ENCODE assay signal across 11 cellular contexts in the genomic region with DNA sequence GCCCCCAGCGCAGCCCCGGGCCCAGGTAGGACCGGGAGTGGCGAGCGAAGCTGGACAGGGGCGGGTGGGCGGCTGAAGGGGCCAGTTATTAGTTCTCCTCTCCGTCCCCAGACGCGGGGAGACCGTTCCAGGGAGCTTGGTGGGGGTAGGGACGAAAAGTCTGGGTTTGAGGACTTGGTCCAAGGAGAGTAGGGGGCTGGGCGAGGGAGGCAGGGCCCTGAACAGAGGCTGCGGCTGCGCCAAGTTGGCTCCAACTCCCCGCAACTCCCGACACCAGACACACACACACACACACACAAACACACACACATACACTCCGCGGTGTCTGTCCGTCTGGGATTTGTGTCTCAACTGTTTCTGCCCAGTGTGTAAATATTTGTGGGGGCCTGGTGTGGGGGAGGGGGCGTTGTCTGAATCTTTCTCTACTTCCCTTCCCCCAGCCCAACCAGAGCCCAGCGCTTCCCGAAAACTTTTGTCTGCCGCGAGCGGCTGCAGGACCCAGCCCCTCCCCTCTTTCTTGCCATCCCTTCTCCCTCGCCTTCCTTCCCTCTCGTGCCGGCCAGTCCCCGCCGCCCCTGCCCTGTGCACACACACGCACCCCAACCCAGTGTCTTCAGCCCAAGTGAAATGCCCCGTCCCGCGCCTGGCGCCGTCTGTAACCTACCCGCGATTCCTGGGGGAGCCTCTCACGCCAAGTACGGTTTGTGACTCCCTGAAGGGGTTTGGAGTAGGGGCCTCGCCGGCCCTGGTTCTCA. TPM values are rescaled to one million over a fixed set of nuclear protein-coding genes. Genes with fewer than 3 reads are reported as not detected.
DNase-seq lines count a peak whose midpoint lies in the region; ATAC-seq, FAIRE-seq and TF ChIP-seq lines count a peak whose summit lies in the region.
"Had no signal": no experiment of that assay in that cellular context is flagged by ENCODE, and none has a peak within 500 bp of the region (broad histone marks: within the 10 kb centered on the region; RNA-seq: fewer than 3 reads in every experiment).

No MANE protein-coding gene starts in this region.

- H3K9ac ChIP-seq in SK-N-SH: peak overlapping the region; percentile 33; the same call in 1 of the 2 replicates

- WGBS in SK-N-SH (ENCODE audit: low lambda C conversion rate): 41% methylated on average over 35 of the region's 43 CpGs

- CTCF ChIA-PET in SK-N-SH (lab: Yijun Ruan, JAX): interaction anchor here (1.3 kb wide), 1 partner anchor 44 kb away, joined by 4 read pairs; no protein-coding TSS in a partner anchor

- H3K36me3 ChIP-seq in ACC112 (ENCODE audit: insufficient read depth, low read length) (no peaks in the 10 kb centered on the region), SK-N-SH (replicated peaks in 1 of 2; ENCODE audit: control insufficient read depth in 1 of 2, insufficient read depth in 2 of 2, low read length in 1 of 2) (no peaks in the 10 kb centered on the region)

- H2AFZ ChIP-seq in ACC112 (ENCODE audit: low read length, unreplicated experiment) (no peak overlapping the region), SK-N-SH (ENCODE audit: low read depth) (peak overlapping the region; percentile 79; the same call in 1 of the 2 replicates)

- H3K27ac Mint-ChIP-seq in neural crest cell (ENCODE audit: unreplicated experiment): peak overlapping the region; percentile 50
- H3K27ac Mint-ChIP-seq in stimulated activated naive CD8-positive, alpha-beta T cell treated with anti-CD3 and anti-CD28 coated beads, Interleukin-15, amount 100 ng/mL, for 72 hours: no peak overlapping the region

- no peak for TF ChIP-seq CTCF in SK-N-SH (IDR thresholded peaks at IDR 0.05)
- no peak for TF ChIP-seq CTCF in foreskin keratinocyte (conservative IDR thresholded peaks at IDR 0.05)
- no peak for TF ChIP-seq CTCF in neural crest cell (conservative IDR thresholded peaks at IDR 0.05)

- H3K9me3 ChIP-seq in SK-N-SH: no peaks in the 10 kb centered on the region

- peak overlapping the region; percentile 92 for H3K4me2 ChIP-seq in SK-N-SH

- H3K27ac ChIP-seq in ACC112 (ENCODE audit: low read depth, low read length) (no peak overlapping the region), SK-N-SH (ENCODE audit: low read depth in 2 of 2, low read length in 1 of 2) (peak overlapping the region in 1 of 2 experiments; percentile 69; a peak in 1 of 4 replicates), foreskin keratinocyte (peak overlapping the region; percentile 79)

- no peaks in the 10 kb centered on the region for H3K9me2 ChIP-seq in SK-N-SH

- TF ChIP-seq RAD21 in SK-N-SH (IDR thresholded peaks at IDR 0.05; ENCODE audit: low read length): no peak

- H3K4me3 Mint-ChIP-seq in neural crest cell: peak overlapping the region; percentile 91
- peak overlapping the region in 1 of 2 donors; percentile 33 for H3K4me3 Mint-ChIP-seq in stimulated activated naive CD8-positive, alpha-beta T cell treated with anti-CD3 and anti-CD28 coated beads, Interleukin-15, amount 100 ng/mL, for 72 hours

- H3K9me3 Mint-ChIP-seq in neural crest cell: no peaks in the 10 kb centered on the region
- H3K9me3 Mint-ChIP-seq in stimulated activated naive CD8-positive, alpha-beta T cell treated with anti-CD3 and anti-CD28 coated beads, Interleukin-15, amount 100 ng/mL, for 72 hours: no peaks in the 10 kb centered on the region

- ATAC-seq in foreskin keratinocyte (no peak), HG03045 (IDR thresholded peaks at IDR 0.05; ENCODE audit: unreplicated experiment) (no peak)
- no peak for ATAC-seq in stimulated activated naive CD8-positive, alpha-beta T cell treated with anti-CD3 and anti-CD28 coated beads, Interleukin-15, amount 100 ng/mL, for 72 hours
- ATAC-seq: left colon had no signal

- H3K36me3 Mint-ChIP-seq in neural crest cell (ENCODE audit: low read depth): no peaks in the 10 kb centered on the region

- H3K4me3 ChIP-seq in ACC112 (ENCODE audit: low read depth, low read length) (peak overlapping the region; percentile 53), SK-N-SH (ENCODE audit: low read depth in 2 of 2, low read length in 1 of 2) (peak overlapping the region; percentile 67 to 74)

- peaks cover 50% of the 10 kb centered on the region for H3K27me3 Mint-ChIP-seq in neural crest cell (ENCODE audit: low read depth)
- peaks cover 91% of the 10 kb centered on the region for H3K27me3 Mint-ChIP-seq in stimulated activated naive CD8-positive, alpha-beta T cell treated with anti-CD3 and anti-CD28 coated beads, Interleukin-15, amount 100 ng/mL, for 72 hours

- TF ChIP-seq EP300 in SK-N-SH (IDR thresholded peaks at IDR 0.05; ENCODE audit: borderline replicate concordance in 1 of 2, low read depth in 1 of 2, low read length in 1 of 2): no peak

- no peaks in the 10 kb centered on the region for H3F3A ChIP-seq in SK-N-SH (replicated peaks; ENCODE audit: insufficient read depth)

- FAIRE-seq in HTR-8/SVneo (lab: Jason Lieb, UNC): no peak

- H3K27me3 ChIP-seq in ACC112 (ENCODE audit: insufficient read depth, low read length): peaks cover 71% of the 10 kb centered on the region
- no peaks in the 10 kb centered on the region for H3K27me3 ChIP-seq in SK-N-SH (ENCODE audit: insufficient read depth)
- H3K27me3 ChIP-seq in foreskin keratinocyte: no peaks in the 10 kb centered on the region

- peaks cover 58% of the 10 kb centered on the region for H3K4me1 Mint-ChIP-seq in neural crest cell
- H3K4me1 Mint-ChIP-seq in stimulated activated naive CD8-positive, alpha-beta T cell treated with anti-CD3 and anti-CD28 coated beads, Interleukin-15, amount 100 ng/mL, for 72 hours: peaks cover 16% of the 10 kb centered on the region

- H3K4me1 ChIP-seq in ACC112 (ENCODE audit: control insufficient read depth, insufficient read depth, low read length, unreplicated experiment): peaks cover 4% of the 10 kb centered on the region
- peaks cover 0 to 41% of the 10 kb centered on the region in 2 experiments; a peak in 1 of 4 replicates for H3K4me1 ChIP-seq in SK-N-SH (ENCODE audit: control insufficient read depth in 1 of 2, insufficient read depth in 2 of 2, low read depth in 1 of 2, low read length in 1 of 2)
- H3K4me1 ChIP-seq in foreskin keratinocyte: peaks cover 31% of the 10 kb centered on the region

- no peaks in the 10 kb centered on the region for H3K79me2 ChIP-seq in ACC112 (ENCODE audit: control insufficient read depth, insufficient read depth, low read length, unreplicated experiment)
- H3K79me2 ChIP-seq in SK-N-SH (ENCODE audit: insufficient read depth): no peaks in the 10 kb centered on the region

- no peaks in the 10 kb centered on the region for H4K20me1 ChIP-seq in SK-N-SH (ENCODE audit: insufficient read depth)

- DNase-seq in SK-N-SH (peak; percentile 54), foreskin keratinocyte (no peak), neural crest cell (ENCODE audit: low read depth, low spot score) (peak; percentile 41), HTR-8/SVneo (ENCODE audit: insufficient read length, low spot score) (no peak), NCI-H2196 treated with DMSO at 0.1 percent for 48 hours (lab: John Stamatoyannopoulos, UW; ENCODE audit: unreplicated experiment) (no peak)
- no peak for DNase-seq in stimulated activated naive CD8-positive, alpha-beta T cell treated with anti-CD3 and anti-CD28 coated beads, Interleukin-15, amount 100 ng/mL, for 72 hours
- DNase-seq: activated T-cell treated with anti-CD3 and anti-CD28 coated beads, Interleukin-2, amount 50 U/mL, for 48 hours; CD4-positive, CD25-positive, alpha-beta regulatory T cell had no signal

- POLR2A ChIA-PET in SK-N-SH (lab: Yijun Ruan, JAX): no interaction called here

TF ChIP-seq in SK-N-SH, 30 proteins besides CTCF, POLR2A, EP300 and RAD21:
- no peak for TF ChIP-seq RXRA (IDR thresholded peaks at IDR 0.05; ENCODE audit: borderline replicate concordance, low read depth)
- no peak for TF ChIP-seq ELF1 (IDR thresholded peaks at IDR 0.05)
- no peak for TF ChIP-seq FOXM1 (IDR thresholded peaks at IDR 0.05; ENCODE audit: low read depth)
- TF ChIP-seq NRF1 (IDR thresholded peaks at IDR 0.05; ENCODE audit: low read depth, low read length): 0 out of 2 replicates have a peak, but pooled peaks have one; percentile 11
- TF ChIP-seq GABPA (IDR thresholded peaks at IDR 0.05; ENCODE audit: low read depth): no peak
- TF ChIP-seq NFIC (IDR thresholded peaks at IDR 0.05; ENCODE audit: borderline replicate concordance): no peak
- TF ChIP-seq SIN3A (IDR thresholded peaks at IDR 0.05; ENCODE audit: borderline replicate concordance, low read depth, low read length): no peak
- no peak for TF ChIP-seq TCF12 (IDR thresholded peaks at IDR 0.05)
- TF ChIP-seq CHD2 (IDR thresholded peaks at IDR 0.05; ENCODE audit: low read length, partially characterized antibody): peak; percentile 21
- TF ChIP-seq USF2 (IDR thresholded peaks at IDR 0.05; ENCODE audit: borderline replicate concordance, low read depth, low read length): no peak
- TF ChIP-seq FOSL2 (IDR thresholded peaks at IDR 0.05; ENCODE audit: borderline replicate concordance, low read depth): no peak
- no peak for TF ChIP-seq TAF1 (IDR thresholded peaks at IDR 0.05; ENCODE audit: borderline replicate concordance, low read depth, low read length)

RNA-seq across cellular contexts. Expression of gene MDFI, which starts 0.7 kb away (rescaled TPM):
- polyA plus RNA-seq in SK-N-SH (2012; rRNA removed) (6.3 and 7.0 TPM in 2 replicates), foreskin keratinocyte (172 and 181 TPM in 2 replicates)
- polyA plus RNA-seq in SK-N-SH (2012; cell fraction: cytosol; rRNA removed): 3.2 and 6.5 TPM in 2 replicates
- polyA plus RNA-seq in SK-N-SH (2012; cell fraction: nucleus; rRNA removed): 3.1 and 6.3 TPM in 2 replicates
- total RNA-seq in foreskin keratinocyte (150 and 170 TPM in 2 replicates), neural crest cell (64.2 and 65.8 TPM in 2 replicates)
- total RNA-seq: CD4-positive, CD25-positive, alpha-beta regulatory T cell had no signal
- polyA plus RNA-seq: CD4-positive, CD25-positive, alpha-beta regulatory T cell had no signal

Comparison
In these comparisons a context has a peak if more than half of its experiments do, and no peak if none do; other contexts are left out.
1. DNase-seq: peak in SK-N-SH (single experiment) and neural crest cell (single experiment); none in foreskin keratinocyte (0 of 2), HTR-8/SVneo (single experiment), stimulated activated naive CD8-positive, alpha-beta T cell treated with anti-CD3 and anti-CD28 coated beads, Interleukin-15, amount 100 ng/mL, for 72 hours (0 of 2) and NCI-H2196 treated with DMSO at 0.1 percent for 48 hours (single experiment).